ENCODE assay signal across 28 cellular contexts in the genomic region with DNA sequence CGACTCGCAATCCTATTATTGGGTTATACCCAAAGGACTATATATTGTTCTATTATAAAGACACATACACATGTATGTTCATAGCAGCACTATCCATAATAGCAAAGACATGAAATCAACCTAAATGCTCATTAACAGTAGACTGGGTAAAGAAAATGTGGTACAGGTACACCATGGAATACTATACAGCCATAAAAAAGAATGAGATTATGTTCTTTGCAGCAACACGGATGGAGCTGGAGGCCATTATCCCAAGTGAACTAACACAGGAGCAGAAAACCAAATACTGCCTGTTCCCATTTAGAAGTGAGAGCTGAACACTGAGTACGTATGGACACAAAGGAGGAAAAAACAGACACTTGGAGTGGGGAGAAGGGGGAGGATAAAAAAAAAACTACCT.
"Had no signal": no experiment of that assay in that cellular context is flagged by ENCODE, and none has a peak within 500 bp of the region (broad histone marks: within the 10 kb centered on the region; RNA-seq: fewer than 3 reads in every experiment).

No MANE protein-coding gene starts in this region.

- H3K4me3 Mint-ChIP-seq: stimulated activated effector memory CD8-positive, alpha-beta T cell treated with anti-CD3 and anti-CD28 coated beads, Interleukin-12 subunit alpha, Interleukin-12 subunit beta, amount 100 ng/mL, for 72 hours; stimulated activated memory B cell treated with anti-CD40 and anti-IgM and Interleukin-4, amounts not matched to agents 10 μg/mL and 1 μg/mL and 100 μg/mL, for 72 hours; stimulated activated naive B cell treated with anti-CD40 and anti-IgM and Interleukin-4, amounts not matched to agents 10 μg/mL and 1 μg/mL and 100 μg/mL, for 72 hours; stimulated activated naive CD8-positive, alpha-beta T cell treated with anti-CD3 and anti-CD28 coated beads, Interleukin-15, amount 100 ng/mL, for 72 hours; stimulated activated naive CD8-positive, alpha-beta T cell treated with anti-CD3 and anti-CD28 coated beads, Interleukin-15, Interleukin-2, amounts not matched to agents 100 ng/mL and 50 ng/mL, for 24 hours; type B pancreatic cell had no signal

- H3K27ac ChIP-seq: stomach, suprapubic skin, testis, thoracic aorta, thyroid gland, tibial artery, transverse colon, upper lobe of left lung, upper lobe of right lung, uterus, vagina had no signal

- H3K27me3 Mint-ChIP-seq: stimulated activated memory B cell treated with anti-CD40 and anti-IgM and Interleukin-4, amounts not matched to agents 10 μg/mL and 1 μg/mL and 100 μg/mL, for 72 hours; stimulated activated naive B cell treated with anti-CD40 and anti-IgM and Interleukin-4, amounts not matched to agents 10 μg/mL and 1 μg/mL and 100 μg/mL, for 72 hours; stimulated activated naive CD8-positive, alpha-beta T cell treated with anti-CD3 and anti-CD28 coated beads, Interleukin-15, amount 100 ng/mL, for 72 hours; stimulated activated naive CD8-positive, alpha-beta T cell treated with anti-CD3 and anti-CD28 coated beads, Interleukin-15, Interleukin-2, amounts not matched to agents 100 ng/mL and 50 ng/mL, for 24 hours; type B pancreatic cell had no signal

- FAIRE-seq: urothelium cell line had no signal

- H3K36me3 Mint-ChIP-seq: stimulated activated effector memory CD8-positive, alpha-beta T cell treated with anti-CD3 and anti-CD28 coated beads, Interleukin-12 subunit alpha, Interleukin-12 subunit beta, amount 100 ng/mL, for 72 hours; stimulated activated memory B cell treated with anti-CD40 and anti-IgM and Interleukin-4, amounts not matched to agents 10 μg/mL and 1 μg/mL and 100 μg/mL, for 72 hours; stimulated activated naive B cell treated with anti-CD40 and anti-IgM and Interleukin-4, amounts not matched to agents 10 μg/mL and 1 μg/mL and 100 μg/mL, for 72 hours; type B pancreatic cell had no signal

- DNase-seq: stimulated activated CD4-positive, alpha-beta T cell treated with anti-CD3 and anti-CD28 coated beads, Interleukin-2, amount 100 ng/mL, for 48 hours; stimulated activated CD4-positive, alpha-beta T cell treated with anti-CD3 and anti-CD28 coated beads, Interleukin-4, amount 100 ng/mL, for 1 hour; stimulated activated CD4-positive, alpha-beta T cell treated with anti-CD3 and anti-CD28 coated beads, Interleukin-4, amount 100 ng/mL, for 24 hours; stimulated activated CD4-positive, alpha-beta T cell treated with anti-CD3 and anti-CD28 coated beads, Interleukin-4, amount 100 ng/mL, for 4 hours; stimulated activated CD8-positive, alpha-beta memory T cell treated with anti-CD3 and anti-CD28 coated beads, Interleukin-4, amount 100 ng/mL, for 48 hours; stimulated activated naive B cell treated with anti-CD40 and anti-IgM and Interleukin-4, amounts not matched to agents 10 μg/mL and 1 μg/mL and 100 μg/mL, for 72 hours; stimulated activated naive CD4-positive, alpha-beta T cell; stimulated activated naive CD4-positive, alpha-beta T cell treated with Interleukin-2 at 50 U/mL for 16 hours; stimulated activated naive CD8-positive, alpha-beta T cell treated with anti-CD3 and anti-CD28 coated beads, Interleukin-15, amount 100 ng/mL, for 72 hours; stimulated activated naive CD8-positive, alpha-beta T cell treated with anti-CD3 and anti-CD28 coated beads, Interleukin-15, Interleukin-2, amounts not matched to agents 100 U/mL and 50 U/mL, for 24 hours; stomach; substantia nigra; testis; thyroid gland; tibial artery; transverse colon; trophoblast cell; upper lobe of left lung; upper lobe of right lung; uterus had no signal

- H3K36me3 ChIP-seq: stomach, suprapubic skin, thoracic aorta, thyroid gland, tibial artery, transverse colon, upper lobe of left lung, upper lobe of right lung, uterus, vagina had no signal

- H3K4me3 ChIP-seq: stomach, suprapubic skin, testis, thoracic aorta, thyroid gland, tibial artery, transverse colon, upper lobe of left lung, upper lobe of right lung, uterus, vagina had no signal

- H3K4me1 Mint-ChIP-seq: stimulated activated effector memory CD8-positive, alpha-beta T cell treated with anti-CD3 and anti-CD28 coated beads, Interleukin-12 subunit alpha, Interleukin-12 subunit beta, amount 100 ng/mL, for 72 hours; stimulated activated memory B cell treated with anti-CD40 and anti-IgM and Interleukin-4, amounts not matched to agents 10 μg/mL and 1 μg/mL and 100 μg/mL, for 72 hours; stimulated activated naive B cell treated with anti-CD40 and anti-IgM and Interleukin-4, amounts not matched to agents 10 μg/mL and 1 μg/mL and 100 μg/mL, for 72 hours; stimulated activated naive CD8-positive, alpha-beta T cell treated with anti-CD3 and anti-CD28 coated beads, Interleukin-15, amount 100 ng/mL, for 72 hours had no signal

- H3K27ac Mint-ChIP-seq: stimulated activated effector memory CD8-positive, alpha-beta T cell treated with anti-CD3 and anti-CD28 coated beads, Interleukin-12 subunit alpha, Interleukin-12 subunit beta, amount 100 ng/mL, for 72 hours; stimulated activated memory B cell treated with anti-CD40 and anti-IgM and Interleukin-4, amounts not matched to agents 10 μg/mL and 1 μg/mL and 100 μg/mL, for 72 hours; stimulated activated naive B cell treated with anti-CD40 and anti-IgM and Interleukin-4, amounts not matched to agents 10 μg/mL and 1 μg/mL and 100 μg/mL, for 72 hours; stimulated activated naive CD8-positive, alpha-beta T cell treated with anti-CD3 and anti-CD28 coated beads, Interleukin-15, amount 100 ng/mL, for 72 hours; stimulated activated naive CD8-positive, alpha-beta T cell treated with anti-CD3 and anti-CD28 coated beads, Interleukin-15, Interleukin-2, amounts not matched to agents 100 ng/mL and 50 ng/mL, for 24 hours; type B pancreatic cell had no signal

- H3K27me3 ChIP-seq: stomach, testis, thyroid gland, tibial artery, transverse colon, upper lobe of left lung, upper lobe of right lung, uterus, vagina had no signal

- ATAC-seq: stimulated activated effector memory CD8-positive, alpha-beta T cell treated with anti-CD3 and anti-CD28 coated beads, Interleukin-12 subunit alpha, Interleukin-12 subunit beta, amount 100 ng/mL, for 72 hours; stimulated activated memory B cell treated with anti-CD40 and anti-IgM and Interleukin-4, amounts not matched to agents 10 μg/mL and 1 μg/mL and 100 μg/mL, for 72 hours; stimulated activated naive B cell treated with anti-CD40 and anti-IgM and Interleukin-4, amounts not matched to agents 10 μg/mL and 1 μg/mL and 100 μg/mL, for 72 hours; stimulated activated naive CD8-positive, alpha-beta T cell treated with anti-CD3 and anti-CD28 coated beads, Interleukin-15, amount 100 ng/mL, for 72 hours; stimulated activated naive CD8-positive, alpha-beta T cell treated with anti-CD3 and anti-CD28 coated beads, Interleukin-15, Interleukin-2, amounts not matched to agents 100 U/mL and 50 U/mL, for 24 hours; upper lobe of right lung had no signal

- H3K4me1 ChIP-seq: stomach, testis, thyroid gland, tibial artery, transverse colon, upper lobe of left lung, upper lobe of right lung, uterus, vagina had no signal

- H3K9me3 ChIP-seq: suprapubic skin, testis, thyroid gland, tibial artery, upper lobe of right lung, uterus, vagina had no signal
